1 cellular context compared by ENCODE assay signal in the genomic region with DNA sequence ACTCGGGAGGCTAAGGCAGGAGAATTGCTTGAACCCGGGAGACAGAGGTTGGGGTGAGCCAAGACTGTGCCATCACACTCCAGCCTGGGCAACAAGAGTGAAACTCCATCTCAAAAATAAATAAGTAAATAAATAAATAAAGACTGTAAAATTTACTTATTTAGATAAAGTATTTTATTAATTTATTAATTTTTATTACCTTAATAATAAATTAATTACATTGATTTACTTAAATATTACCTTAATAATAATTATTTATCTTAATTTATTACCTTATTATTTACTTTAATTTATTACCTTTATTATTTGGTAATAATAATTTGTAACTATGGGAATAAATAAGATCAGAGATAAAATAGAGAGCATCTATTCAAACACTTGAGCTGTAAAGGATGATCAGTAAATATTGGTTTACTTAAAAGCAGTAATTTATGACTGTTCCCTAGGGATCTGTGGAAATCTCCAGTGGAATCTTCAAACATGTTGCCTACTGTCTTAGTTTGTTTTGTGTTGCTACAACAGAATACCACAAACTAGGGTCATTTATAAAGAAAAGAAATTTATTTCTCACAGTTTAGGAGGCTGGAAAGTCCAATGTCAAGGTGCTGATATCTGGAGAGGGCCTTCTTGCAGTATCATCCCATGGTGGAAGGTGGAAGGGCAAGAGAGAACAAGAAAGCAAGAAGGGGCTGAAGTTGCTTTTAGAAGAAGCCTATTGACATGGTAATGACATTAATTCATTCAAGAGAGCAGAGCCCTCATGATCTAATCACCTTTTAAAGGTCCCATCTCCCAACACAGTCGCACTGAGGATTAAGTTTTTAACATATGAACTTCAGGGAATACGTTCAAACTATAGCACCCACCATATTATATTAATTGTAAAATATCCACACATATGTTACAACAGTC.
TF ChIP-seq lines count a peak whose summit lies in the region.

No MANE protein-coding gene starts in this region.

TF ChIP-seq in H1, 55 proteins besides CTCF, POLR2A, EP300 and RAD21:
- no peak for TF ChIP-seq CHD1 (IDR thresholded peaks at IDR 0.05; ENCODE audit: low read depth, low read length)
- no peak for TF ChIP-seq CTBP2 (IDR thresholded peaks at IDR 0.05; ENCODE audit: borderline replicate concordance, insufficient read depth, insufficient read length, low read length)
- TF ChIP-seq, protein P1, sequence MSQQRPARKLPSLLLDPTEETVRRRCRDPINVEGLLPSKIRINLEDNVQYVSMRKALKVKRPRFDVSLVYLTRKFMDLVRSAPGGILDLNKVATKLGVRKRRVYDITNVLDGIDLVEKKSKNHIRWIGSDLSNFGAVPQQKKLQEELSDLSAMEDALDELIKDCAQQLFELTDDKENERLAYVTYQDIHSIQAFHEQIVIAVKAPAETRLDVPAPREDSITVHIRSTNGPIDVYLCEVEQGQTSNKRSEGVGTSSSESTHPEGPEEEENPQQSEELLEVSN (IDR thresholded peaks at IDR 0.05), result no peak
- no peak for TF ChIP-seq SP4 (IDR thresholded peaks at IDR 0.05; ENCODE audit: low read length)
- TF ChIP-seq NANOG (IDR thresholded peaks at IDR 0.05; ENCODE audit: insufficient read depth, low read depth, low read length, poor library complexity, severe bottlenecking), result no peak
- no peak for TF ChIP-seq KDM1A (IDR thresholded peaks at IDR 0.05; ENCODE audit: borderline replicate concordance, low read length)
- TF ChIP-seq FOSL1 (IDR thresholded peaks at IDR 0.05; ENCODE audit: insufficient read depth, low read depth, low read length), result no peak
- TF ChIP-seq HDAC6 (IDR thresholded peaks at IDR 0.05; ENCODE audit: low read depth, low read length), result no peak
